In the genomic region with DNA sequence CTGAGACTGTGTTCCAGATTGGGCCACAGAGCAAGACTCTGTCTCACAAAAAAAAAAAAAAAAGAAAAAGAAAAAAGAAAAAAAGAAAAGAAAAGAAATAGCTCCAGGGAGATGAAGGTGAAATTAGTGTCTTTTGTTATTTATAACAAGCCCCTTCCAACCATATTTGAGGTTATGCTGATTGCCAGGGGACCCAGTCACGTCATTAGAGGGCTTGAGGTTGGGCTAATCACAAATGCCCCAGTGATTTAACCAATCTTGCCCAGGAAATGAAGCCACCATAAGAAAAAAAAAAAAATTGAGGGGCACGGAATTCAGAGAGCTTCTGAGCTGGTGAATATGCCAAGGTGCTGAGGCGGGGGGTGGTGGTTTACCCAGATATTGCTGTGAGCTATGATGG, we compare ENCODE assay signal across 24 cellular contexts.
"Had no signal": no experiment of that assay in that cellular context is flagged by ENCODE, and none has a peak within 500 bp of the region (broad histone marks: within the 10 kb centered on the region; RNA-seq: fewer than 3 reads in every experiment).

No MANE protein-coding gene starts in this region.

- H3K9me3 ChIP-seq: colonic mucosa, esophagus muscularis mucosa, esophagus squamous epithelium, gastrocnemius medialis, gastroesophageal sphincter, heart left ventricle, heart right ventricle had no signal

- H3K27me3 ChIP-seq: colonic mucosa, dorsolateral prefrontal cortex, esophagus muscularis mucosa, esophagus squamous epithelium, foreskin keratinocyte, gastrocnemius medialis, gastroesophageal sphincter, heart left ventricle, heart right ventricle had no signal

- H3K36me3 ChIP-seq: colonic mucosa, esophagus muscularis mucosa, esophagus squamous epithelium, gastrocnemius medialis, gastroesophageal sphincter, heart left ventricle, heart right ventricle had no signal

- ATAC-seq: effector memory CD8-positive, alpha-beta T cell; esophagus mucosa; foreskin keratinocyte; gastrocnemius medialis; gastroesophageal sphincter; heart left ventricle; heart right ventricle had no signal

- H3K27ac ChIP-seq: colonic mucosa, coronary artery, dorsolateral prefrontal cortex, epithelial cell of prostate, esophagus muscularis mucosa, esophagus squamous epithelium, foreskin keratinocyte, gastrocnemius medialis, gastroesophageal sphincter, heart left ventricle, heart right ventricle had no signal

- H3K4me3 ChIP-seq: colonic mucosa, coronary artery, dorsolateral prefrontal cortex, esophagus muscularis mucosa, esophagus squamous epithelium, gastrocnemius medialis, gastroesophageal sphincter, heart left ventricle, heart right ventricle had no signal

- H3K4me1 ChIP-seq: colonic mucosa, esophagus muscularis mucosa, esophagus squamous epithelium, foreskin keratinocyte, gastrocnemius medialis, gastroesophageal sphincter, heart left ventricle, heart right ventricle had no signal

- DNase-seq: colonic mucosa; cortex of kidney; dermis blood vessel endothelial cell; dorsolateral prefrontal cortex; effector CD4-positive, alpha-beta T cell; effector CD8-positive, alpha-beta T cell; effector memory CD4-positive, alpha-beta T cell; effector memory CD8-positive, alpha-beta T cell; endodermal cell; erythroblast; esophagus squamous epithelium; foreskin fibroblast; foreskin keratinocyte; foreskin melanocyte; gastrocnemius medialis; glutamatergic neuron; head of caudate nucleus; heart left ventricle; heart right ventricle had no signal
